ENCODE assay signal across 12 cellular contexts in the genomic region with DNA sequence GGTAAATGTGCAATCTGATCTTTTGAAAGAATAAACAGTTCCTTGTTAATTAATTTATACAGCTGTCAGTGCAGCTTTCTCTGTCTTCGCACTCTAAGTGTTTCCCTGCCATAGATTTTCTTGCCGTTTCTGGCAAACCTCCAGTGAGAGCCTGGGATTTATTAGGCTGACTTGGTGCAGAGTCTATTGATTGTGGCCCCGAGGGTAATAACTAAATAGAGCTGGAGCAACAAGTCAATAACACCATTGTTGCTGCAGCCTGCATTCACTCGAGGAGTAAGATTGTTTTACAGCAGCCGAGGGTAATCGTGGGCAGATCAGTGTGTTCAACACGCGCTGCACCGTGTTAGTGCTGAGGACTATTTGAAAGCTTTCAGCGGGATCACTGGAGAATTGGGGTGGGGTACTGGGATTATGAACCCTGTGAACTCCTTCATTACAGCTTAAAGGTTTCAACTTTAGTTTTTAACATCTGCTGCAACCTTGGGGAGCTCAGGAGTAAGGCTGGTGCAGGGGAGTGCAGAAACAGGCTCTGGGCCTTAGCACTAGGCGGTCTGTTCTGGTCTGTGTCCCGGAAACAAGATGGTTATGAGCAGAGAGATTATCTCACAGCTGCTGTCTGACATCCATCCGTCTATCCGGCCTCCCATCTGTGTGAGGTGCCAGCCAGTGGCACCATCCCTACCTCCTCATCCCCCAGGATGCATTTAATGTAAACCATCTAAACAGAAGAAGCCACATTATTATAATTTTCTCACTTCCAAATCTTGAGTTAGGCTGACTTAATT.
DNase-seq lines count a peak whose midpoint lies in the region; ATAC-seq and TF ChIP-seq lines count a peak whose summit lies in the region.
"Had no signal": no experiment of that assay in that cellular context is flagged by ENCODE, and none has a peak within 500 bp of the region (broad histone marks: within the 10 kb centered on the region; RNA-seq: fewer than 3 reads in every experiment).

No MANE protein-coding gene starts in this region.

- WGBS in gastroesophageal sphincter (ENCODE audit: low coverage in 1 of 2), 2 donors, result 73 to 78% methylated on average over 7 to 14 of the region's 14 CpGs

- H3K36me3 ChIP-seq in BE2C, result no peaks in the 10 kb centered on the region
- no peaks in the 10 kb centered on the region for H3K36me3 ChIP-seq in gastroesophageal sphincter
- H3K36me3 ChIP-seq: heart left ventricle, left ventricle myocardium inferior had no signal

- H3K9me3 ChIP-seq in BE2C, result no peaks in the 10 kb centered on the region
- H3K9me3 ChIP-seq in gastroesophageal sphincter, result no peaks in the 10 kb centered on the region
- H3K9me3 ChIP-seq: heart left ventricle, left ventricle myocardium inferior had no signal

- H3K4me1 ChIP-seq in BE2C (peaks cover 9% of the 10 kb centered on the region), gastroesophageal sphincter (no peaks in the 10 kb centered on the region)
- H3K4me1 ChIP-seq: left ventricle myocardium inferior had no signal

- H3K27me3 ChIP-seq in BE2C, result no peaks in the 10 kb centered on the region
- no peaks in the 10 kb centered on the region for H3K27me3 ChIP-seq in gastroesophageal sphincter
- H3K27me3 ChIP-seq: heart left ventricle had no signal

- no peak for TF ChIP-seq POLR2A in gastroesophageal sphincter (IDR thresholded peaks at IDR 0.05)

- no peak for ATAC-seq in GM21737 (IDR thresholded peaks at IDR 0.05; ENCODE audit: unreplicated experiment)
- ATAC-seq in gastroesophageal sphincter, result no peak
- ATAC-seq: heart left ventricle; stimulated activated memory B cell treated with anti-CD40 and anti-IgM and Interleukin-4, amounts not matched to agents 10 μg/mL and 1 μg/mL and 100 μg/mL, for 72 hours had no signal

- no peak for TF ChIP-seq EP300 in gastroesophageal sphincter (IDR thresholded peaks at IDR 0.05)

- DNase-seq in BE2C, result peak; percentile 54
- peak; percentile 89 for DNase-seq in NCI-H1436 (lab: John Stamatoyannopoulos, UW)
- DNase-seq in medulla oblongata (ENCODE audit: extremely low spot score), result peak; percentile 40
- DNase-seq in RPMI8226, result no peak
- DNase-seq in NCI-H187 (lab: John Stamatoyannopoulos, UW), result no peak
- DNase-seq: heart left ventricle, left ventricle myocardium inferior had no signal

- H3K27ac ChIP-seq in gastroesophageal sphincter, result no peak overlapping the region
- H3K27ac ChIP-seq: heart left ventricle, KMS-11, left ventricle myocardium inferior had no signal

- TF ChIP-seq CTCF in BE2C (IDR thresholded peaks at IDR 0.05; ENCODE audit: low read depth, low read length), result no peak
- TF ChIP-seq CTCF in gastroesophageal sphincter (IDR thresholded peaks at IDR 0.05), result no peak

- H3K4me3 ChIP-seq in BE2C (ENCODE audit: low read depth, low read length), result peak overlapping the region; percentile 31
- H3K4me3 ChIP-seq in gastroesophageal sphincter, result no peak overlapping the region
- H3K4me3 ChIP-seq: heart left ventricle, left ventricle myocardium inferior had no signal

TF ChIP-seq in PFSK-1, 5 proteins besides CTCF, POLR2A, EP300 and RAD21:
- TF ChIP-seq TAF1 (IDR thresholded peaks at IDR 0.05; ENCODE audit: borderline replicate concordance, insufficient read depth, low read length) (no peak), FOXP2 (optimal IDR thresholded peaks at IDR 0.05; ENCODE audit: borderline replicate concordance, extremely low read depth, extremely low read length, insufficient read depth) (peak; percentile 62)
- TF ChIP-seq, protein P1, sequence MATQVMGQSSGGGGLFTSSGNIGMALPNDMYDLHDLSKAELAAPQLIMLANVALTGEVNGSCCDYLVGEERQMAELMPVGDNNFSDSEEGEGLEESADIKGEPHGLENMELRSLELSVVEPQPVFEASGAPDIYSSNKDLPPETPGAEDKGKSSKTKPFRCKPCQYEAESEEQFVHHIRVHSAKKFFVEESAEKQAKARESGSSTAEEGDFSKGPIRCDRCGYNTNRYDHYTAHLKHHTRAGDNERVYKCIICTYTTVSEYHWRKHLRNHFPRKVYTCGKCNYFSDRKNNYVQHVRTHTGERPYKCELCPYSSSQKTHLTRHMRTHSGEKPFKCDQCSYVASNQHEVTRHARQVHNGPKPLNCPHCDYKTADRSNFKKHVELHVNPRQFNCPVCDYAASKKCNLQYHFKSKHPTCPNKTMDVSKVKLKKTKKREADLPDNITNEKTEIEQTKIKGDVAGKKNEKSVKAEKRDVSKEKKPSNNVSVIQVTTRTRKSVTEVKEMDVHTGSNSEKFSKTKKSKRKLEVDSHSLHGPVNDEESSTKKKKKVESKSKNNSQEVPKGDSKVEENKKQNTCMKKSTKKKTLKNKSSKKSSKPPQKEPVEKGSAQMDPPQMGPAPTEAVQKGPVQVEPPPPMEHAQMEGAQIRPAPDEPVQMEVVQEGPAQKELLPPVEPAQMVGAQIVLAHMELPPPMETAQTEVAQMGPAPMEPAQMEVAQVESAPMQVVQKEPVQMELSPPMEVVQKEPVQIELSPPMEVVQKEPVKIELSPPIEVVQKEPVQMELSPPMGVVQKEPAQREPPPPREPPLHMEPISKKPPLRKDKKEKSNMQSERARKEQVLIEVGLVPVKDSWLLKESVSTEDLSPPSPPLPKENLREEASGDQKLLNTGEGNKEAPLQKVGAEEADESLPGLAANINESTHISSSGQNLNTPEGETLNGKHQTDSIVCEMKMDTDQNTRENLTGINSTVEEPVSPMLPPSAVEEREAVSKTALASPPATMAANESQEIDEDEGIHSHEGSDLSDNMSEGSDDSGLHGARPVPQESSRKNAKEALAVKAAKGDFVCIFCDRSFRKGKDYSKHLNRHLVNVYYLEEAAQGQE (IDR thresholded peaks at IDR 0.05; ENCODE audit: insufficient read depth in 1 of 2, low read depth in 2 of 2, low read length in 2 of 2), result peak in 1 of 2 experiments; percentile 45; a peak in 1 of 4 replicates

Comparison
In these comparisons a context has a peak if more than half of its experiments do, and no peak if none do; other contexts are left out.
1. DNase-seq: peak in BE2C (single experiment), NCI-H1436 (single experiment) and medulla oblongata (single experiment); none in RPMI8226 (single experiment) and NCI-H187 (0 of 2).